9 cellular contexts compared by ENCODE assay signal in genomic region chr20:24634855-24635254, GRCh38.
DNase-seq lines count a peak whose midpoint lies in the region; ATAC-seq and TF ChIP-seq lines count a peak whose summit lies in the region.
"Had no signal": no experiment of that assay in that cellular context is flagged by ENCODE, and none has a peak within 500 bp of the region (broad histone marks: within the 10 kb centered on the region; RNA-seq: fewer than 3 reads in every experiment).

No MANE protein-coding gene starts in this region.

- ATAC-seq in HG02759 (IDR thresholded peaks at IDR 0.05; ENCODE audit: unreplicated experiment): no peak
- ATAC-seq: natural killer cell treated with Interleukin-12 subunit alpha and Interleukin-12 subunit beta and Interleukin-15 and Interleukin-18, amount 100 ng/mL, for 72 hours had no signal

- TF ChIP-seq CTCF in cardiac muscle cell (IDR thresholded peaks at IDR 0.05; ENCODE audit: low read depth, low read length): no peak

- H3K9me3 ChIP-seq in cardiac muscle cell (ENCODE audit: low read depth): no peaks in the 10 kb centered on the region

- no peak overlapping the region for H3K4me3 ChIP-seq in cardiac muscle cell

- no peaks in the 10 kb centered on the region for H3K36me3 ChIP-seq in cardiac muscle cell

- H3K27ac ChIP-seq in cardiac muscle cell: no peak overlapping the region

- DNase-seq in NCI-H1092 treated with DMSO at 0.1 percent for 48 hours (lab: John Stamatoyannopoulos, UW): peak; percentile 20
- DNase-seq in NCI-H1092 (lab: John Stamatoyannopoulos, UW): no peak
- DNase-seq in SW480 (ENCODE audit: low spot score): peak; percentile 75
- DNase-seq in cardiac muscle cell (ENCODE audit: low read depth in 1 of 2, low spot score in 1 of 2): peak; percentile 31 to 86
- DNase-seq in smooth muscle cell of the brain vasculature (ENCODE audit: low read depth, low spot score): peak; percentile 72
- no peak for DNase-seq in activated CD4-positive, alpha-beta T cell treated with anti-CD3 and anti-CD28 coated beads for 1 hour
- no peak for DNase-seq in NCI-H524 treated with DMSO at 0.1 percent for 48 hours (lab: John Stamatoyannopoulos, UW)

- no peaks in the 10 kb centered on the region for H3K4me1 ChIP-seq in cardiac muscle cell (ENCODE audit: low read depth)

- H3K27me3 ChIP-seq in cardiac muscle cell: no peaks in the 10 kb centered on the region

Comparison
In these comparisons a context has a peak if more than half of its experiments do, and no peak if none do; other contexts are left out.
1. DNase-seq: peak in NCI-H1092 treated with DMSO at 0.1 percent for 48 hours (single experiment), SW480 (single experiment), cardiac muscle cell (2 of 2) and smooth muscle cell of the brain vasculature (single experiment); none in NCI-H1092 (single experiment), activated CD4-positive, alpha-beta T cell treated with anti-CD3 and anti-CD28 coated beads for 1 hour (single experiment) and NCI-H524 treated with DMSO at 0.1 percent for 48 hours (single experiment).